In genomic region chr17:50631195-50631907, GRCh38 we compare ENCODE assay signal across 1 cellular context.
TF ChIP-seq lines count a peak whose summit lies in the region.

No MANE protein-coding gene starts in this region.

TF ChIP-seq in GM23338, 12 proteins besides CTCF, POLR2A, EP300 and RAD21 (continued from another document):
- no peak for TF ChIP-seq ZNF462 (CRISPR knock-in tag; IDR thresholded peaks at IDR 0.05)
- TF ChIP-seq CREB1 (CRISPR knock-in tag; IDR thresholded peaks at IDR 0.05; ENCODE audit: low read depth), result no peak
- no peak for TF ChIP-seq POLR2AphosphoS5 (IDR thresholded peaks at IDR 0.05; ENCODE audit: low read depth)
- TF ChIP-seq ZNF114 (CRISPR knock-in tag; IDR thresholded peaks at IDR 0.05), result no peak
- no peak for TF ChIP-seq ETS1 (IDR thresholded peaks at IDR 0.05)
- TF ChIP-seq NANOG (IDR thresholded peaks at IDR 0.05; ENCODE audit: borderline replicate concordance), result no peak
- TF ChIP-seq STAT1 (IDR thresholded peaks at IDR 0.05; ENCODE audit: unreplicated experiment), result no peak
